Comparison of ENCODE assay signal across 1 cellular context in genomic region chr10:60467202-60467546, GRCh38.
TF ChIP-seq lines count a peak whose summit lies in the region.

No MANE protein-coding gene starts in this region.

TF ChIP-seq in IMR-90, 13 proteins besides CTCF, POLR2A, EP300 and RAD21 (continued from another document):
- no peak for TF ChIP-seq RCOR1 (IDR thresholded peaks at IDR 0.05; ENCODE audit: insufficient replicate concordance, low read length)
- no peak for TF ChIP-seq BHLHE40 (IDR thresholded peaks at IDR 0.05; ENCODE audit: low read depth, low read length)
- TF ChIP-seq SMC3 (IDR thresholded peaks at IDR 0.05; ENCODE audit: low read depth, low read length) = no peak
- TF ChIP-seq FOS (IDR thresholded peaks at IDR 0.05; ENCODE audit: low read depth, low read length) = no peak
- TF ChIP-seq MXI1 (IDR thresholded peaks at IDR 0.05; ENCODE audit: borderline replicate concordance, low read depth, low read length) = no peak
- TF ChIP-seq MAZ (IDR thresholded peaks at IDR 0.05; ENCODE audit: borderline replicate concordance, low read depth, low read length) = no peak
- TF ChIP-seq CHD1 (IDR thresholded peaks at IDR 0.05; ENCODE audit: low read depth, low read length) = no peak
- no peak for TF ChIP-seq USF2 (IDR thresholded peaks at IDR 0.05; ENCODE audit: low read depth, low read length)
- TF ChIP-seq ELK1 (IDR thresholded peaks at IDR 0.05; ENCODE audit: borderline replicate concordance, low read depth, low read length) = no peak
